19 cellular contexts compared by ENCODE assay signal in the genomic region with DNA sequence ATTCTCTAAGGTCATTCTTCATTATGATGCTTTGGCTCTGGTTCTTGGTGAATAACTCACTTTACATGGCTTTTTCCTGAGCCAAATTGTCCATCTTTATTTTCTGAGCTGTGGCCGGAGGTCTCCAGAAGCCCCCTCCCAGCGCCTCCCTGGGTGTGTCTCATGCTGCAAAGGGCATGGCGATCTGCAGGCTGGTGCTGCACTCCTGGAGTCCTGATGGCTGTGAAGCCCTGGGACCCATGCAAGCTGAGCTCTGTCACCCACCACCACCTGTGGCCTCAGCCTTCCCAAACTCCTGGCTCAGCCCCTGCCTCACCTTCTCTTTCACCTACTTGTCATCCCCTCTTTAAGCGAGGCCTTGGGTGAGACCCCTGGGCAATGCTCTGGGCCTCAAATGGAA.
DNase-seq lines count a peak whose midpoint lies in the region; ATAC-seq and TF ChIP-seq lines count a peak whose summit lies in the region.
"Had no signal": no experiment of that assay in that cellular context is flagged by ENCODE, and none has a peak within 500 bp of the region (broad histone marks: within the 10 kb centered on the region; RNA-seq: fewer than 3 reads in every experiment).

No MANE protein-coding gene starts in this region.

- POLR2A ChIA-PET in AG04450 (lab: Yijun Ruan, JAX): no interaction called here

- no peak overlapping the region for H3K9ac ChIP-seq in endodermal cell (ENCODE audit: extremely low read depth, low read length, poor library complexity, severe bottlenecking)

- H3K9me3 Mint-ChIP-seq in HFFc6 (no peaks in the 10 kb centered on the region), endodermal cell (no peaks in the 10 kb centered on the region), endothelial cell (ENCODE audit: unreplicated experiment) (no peaks in the 10 kb centered on the region)
- no peaks in the 10 kb centered on the region for H3K9me3 Mint-ChIP-seq in stimulated activated memory B cell treated with anti-CD40 and anti-IgM and Interleukin-4, amounts not matched to agents 10 μg/mL and 1 μg/mL and 100 μg/mL, for 72 hours

- no peaks in the 10 kb centered on the region for H3K4me1 ChIP-seq in endodermal cell (ENCODE audit: control insufficient read depth, insufficient read depth, low read length)

- H3K27me3 Mint-ChIP-seq in HFFc6 (ENCODE audit: insufficient read depth): peaks cover 2% of the 10 kb centered on the region
- no peaks in the 10 kb centered on the region for H3K27me3 Mint-ChIP-seq in endodermal cell (ENCODE audit: insufficient read depth)
- H3K27me3 Mint-ChIP-seq in stimulated activated memory B cell treated with anti-CD40 and anti-IgM and Interleukin-4, amounts not matched to agents 10 μg/mL and 1 μg/mL and 100 μg/mL, for 72 hours: peaks cover 63% of the 10 kb centered on the region
- H3K27me3 Mint-ChIP-seq in endothelial cell (ENCODE audit: unreplicated experiment): peaks cover 4% of the 10 kb centered on the region

- 89 to 95% methylated on average over 3 to 4 of the region's 4 CpGs for WGBS in endodermal cell (ENCODE audit: insufficient coverage in 1 of 2, insufficient read length in 1 of 2), 2 experiments

- no peaks in the 10 kb centered on the region; the same call in 1 of the 2 replicates for H3K9me3 ChIP-seq in AG04450 (ENCODE audit: control insufficient read depth, insufficient read depth, low read length)
- no peaks in the 10 kb centered on the region for H3K9me3 ChIP-seq in endodermal cell (ENCODE audit: control insufficient read depth, low read length)
- H3K9me3 ChIP-seq: Caco-2 had no signal

- TF ChIP-seq CTCF in AG04450 (IDR thresholded peaks at IDR 0.05; ENCODE audit: low read depth, low read length): no peak
- TF ChIP-seq CTCF in HFFc6 (IDR thresholded peaks at IDR 0.05): no peak
- no peak for TF ChIP-seq CTCF in endodermal cell (conservative IDR thresholded peaks at IDR 0.05)
- TF ChIP-seq CTCF in endothelial cell (IDR thresholded peaks at IDR 0.05; ENCODE audit: unreplicated experiment): no peak

- H3K27me3 ChIP-seq in AG04450 (ENCODE audit: control insufficient read depth, insufficient read depth, low read length) (no peaks in the 10 kb centered on the region), endodermal cell (ENCODE audit: control insufficient read depth, insufficient read depth, low read length, poor library complexity, severe bottlenecking) (no peaks in the 10 kb centered on the region)

- CTCF ChIA-PET in AG04450 (lab: Charles Lee): interaction anchor here (0.7 kb wide), 1 partner anchor 64 kb away, joined by 4 read pairs; no protein-coding TSS in a partner anchor

- ATAC-seq in stimulated activated memory B cell treated with anti-CD40 and anti-IgM and Interleukin-4, amounts not matched to agents 10 μg/mL and 1 μg/mL and 100 μg/mL, for 72 hours: no peak

- H3K4me3 Mint-ChIP-seq in HFFc6 (no peak overlapping the region), endodermal cell (no peak overlapping the region), endothelial cell (ENCODE audit: unreplicated experiment) (no peak overlapping the region)
- no peak overlapping the region for H3K4me3 Mint-ChIP-seq in stimulated activated memory B cell treated with anti-CD40 and anti-IgM and Interleukin-4, amounts not matched to agents 10 μg/mL and 1 μg/mL and 100 μg/mL, for 72 hours

- H3K4me1 Mint-ChIP-seq in HFFc6 (ENCODE audit: low read depth): peaks cover 72% of the 10 kb centered on the region
- H3K4me1 Mint-ChIP-seq in endodermal cell: no peaks in the 10 kb centered on the region
- peaks cover 39% of the 10 kb centered on the region for H3K4me1 Mint-ChIP-seq in stimulated activated memory B cell treated with anti-CD40 and anti-IgM and Interleukin-4, amounts not matched to agents 10 μg/mL and 1 μg/mL and 100 μg/mL, for 72 hours
- no peaks in the 10 kb centered on the region for H3K4me1 Mint-ChIP-seq in endothelial cell (ENCODE audit: unreplicated experiment)

- no peaks in the 10 kb centered on the region for H3K36me3 ChIP-seq in endodermal cell (ENCODE audit: control insufficient read depth, insufficient read depth, low read length)

- H3K27ac ChIP-seq in AG04450 (ENCODE audit: low read depth, low read length) (peak overlapping the region; percentile 0), endodermal cell (ENCODE audit: low read depth, low read length) (no peak overlapping the region)

- H3K27ac Mint-ChIP-seq in HFFc6 (peak overlapping the region; percentile 90), endodermal cell (peak overlapping the region; percentile 12), endothelial cell (ENCODE audit: unreplicated experiment) (no peak overlapping the region)
- H3K27ac Mint-ChIP-seq in stimulated activated memory B cell treated with anti-CD40 and anti-IgM and Interleukin-4, amounts not matched to agents 10 μg/mL and 1 μg/mL and 100 μg/mL, for 72 hours: peak overlapping the region; percentile 11

- H3K4me3 ChIP-seq in AG04450 (ENCODE audit: low read depth, low read length) (no peak overlapping the region), endodermal cell (ENCODE audit: low read length) (no peak overlapping the region)

- no peaks in the 10 kb centered on the region for H3K36me3 Mint-ChIP-seq in HFFc6 (ENCODE audit: low read depth)
- H3K36me3 Mint-ChIP-seq in endodermal cell (ENCODE audit: low read depth): no peaks in the 10 kb centered on the region
- no peaks in the 10 kb centered on the region for H3K36me3 Mint-ChIP-seq in stimulated activated memory B cell treated with anti-CD40 and anti-IgM and Interleukin-4, amounts not matched to agents 10 μg/mL and 1 μg/mL and 100 μg/mL, for 72 hours
- no peaks in the 10 kb centered on the region for H3K36me3 Mint-ChIP-seq in endothelial cell (ENCODE audit: low read depth, unreplicated experiment)

- no peak for DNase-seq in AG04450 (ENCODE audit: low read depth, low spot score)
- no peak for DNase-seq in HFFc6
- no peak for DNase-seq in endodermal cell
- DNase-seq in NCI-H1092 treated with DMSO at 0.1 percent for 48 hours (lab: John Stamatoyannopoulos, UW): no peak
- no peak for DNase-seq in endothelial cell (ENCODE audit: low spot score)
- no peak for DNase-seq in stimulated activated CD4-positive, alpha-beta T cell treated with anti-CD3 and anti-CD28 coated beads, Interleukin-1b, Interleukin-23, amount 100 ng/mL, for 48 hours
- DNase-seq: Caco-2, DMS153, H7, KBM-7, MV-4-11, NCI-H1417 treated with DMSO at 0.1 percent for 48 hours, NCI-H1930, NCI-H2171 treated with DMSO at 0.1 percent for 48 hours, NCI-H446 treated with DMSO at 0.1 percent for 48 hours, NCI-H748 treated with DMSO at 0.1 percent for 48 hours, OCI-M1, RPMI8226 had no signal
